Comparison of ENCODE assay signal across 24 cellular contexts in genomic region chrX:10971759-10972158, GRCh38.
DNase-seq lines count a peak whose midpoint lies in the region; ATAC-seq, FAIRE-seq and TF ChIP-seq lines count a peak whose summit lies in the region.
"Had no signal": no experiment of that assay in that cellular context is flagged by ENCODE, and none has a peak within 500 bp of the region (broad histone marks: within the 10 kb centered on the region; RNA-seq: fewer than 3 reads in every experiment).

No MANE protein-coding gene starts in this region.

- H3K4me3 Mint-ChIP-seq in mesothelial cell of epicardium: no peak overlapping the region
- H3K4me3 Mint-ChIP-seq: B cell; CD4-positive, CD25-positive, alpha-beta regulatory T cell; CD8-positive, alpha-beta T cell had no signal

- CTCF ChIA-PET in A673 (lab: Charles Lee): no interaction called here

- H3K4me1 Mint-ChIP-seq in mesothelial cell of epicardium: peaks cover 10% of the 10 kb centered on the region
- H3K4me1 Mint-ChIP-seq: B cell; CD4-positive, CD25-positive, alpha-beta regulatory T cell had no signal

- H3K9me3 ChIP-seq in A673 (ENCODE audit: low read depth, low read length, poor library complexity, severe bottlenecking): peaks cover 3% of the 10 kb centered on the region
- H3K9me3 ChIP-seq in small intestine (ENCODE audit: control insufficient read depth, low read depth): no peaks in the 10 kb centered on the region
- H3K9me3 ChIP-seq in breast epithelium: no peaks in the 10 kb centered on the region
- H3K9me3 ChIP-seq: A549, Caco-2 had no signal

- no peak for TF ChIP-seq POLR2A in breast epithelium (IDR thresholded peaks at IDR 0.05)

- H3K36me3 ChIP-seq in A673 (ENCODE audit: insufficient read depth, low read length, poor library complexity, severe bottlenecking): no peaks in the 10 kb centered on the region
- H3K36me3 ChIP-seq in small intestine (ENCODE audit: control insufficient read depth in 2 of 2, insufficient read depth in 2 of 2, low read length in 2 of 2): no peaks in the 10 kb centered on the region
- no peaks in the 10 kb centered on the region for H3K36me3 ChIP-seq in breast epithelium
- H3K36me3 ChIP-seq: BLaER1 had no signal

- intact Hi-C loops in A673 (cut with micrococcal nuclease; ENCODE audit: unreplicated experiment) (no loop called here), breast epithelium (cut with DNase I; ENCODE audit: low total_unique reads) (no loop called here)

- POLR2A ChIA-PET in A673 (lab: Charles Lee; ENCODE audit: low non-redundant PET): no interaction called here

- H3K27ac Mint-ChIP-seq in mesothelial cell of epicardium: peak overlapping the region; percentile 59
- H3K27ac Mint-ChIP-seq: B cell; CD8-positive, alpha-beta T cell had no signal

- no TSS peak for BruUV-seq in A673 (replicated peaks; lab: Mats Ljungman, UMichigan)

- peak; percentile 43 for FAIRE-seq in RCC 7860 (lab: Jason Lieb, UNC)
- FAIRE-seq in small intestine (lab: Jason Lieb, UNC): peak; percentile 15
- FAIRE-seq: G401.6, GM12892, GM19239, H1 had no signal

- WGBS in small intestine, 3 donors: 53 to 79% (median 56%) methylated on average over 1 of the region's 1 CpG

- H3K4me1 ChIP-seq in A673 (ENCODE audit: insufficient read depth, low read length, poor library complexity, severe bottlenecking) (peaks cover 10% of the 10 kb centered on the region), small intestine (ENCODE audit: control insufficient read depth in 2 of 2, insufficient read depth in 1 of 2, low read depth in 1 of 2, low read length in 1 of 2) (no peaks in the 10 kb centered on the region), breast epithelium (no peaks in the 10 kb centered on the region)
- H3K4me1 ChIP-seq: A549, BLaER1, Caco-2 had no signal

- H3K4me3 ChIP-seq in A673 (ENCODE audit: low read depth, low read length, poor library complexity, severe bottlenecking) (no peak overlapping the region), small intestine (ENCODE audit: low read depth in 1 of 2, low read length in 2 of 2) (no peak overlapping the region), breast epithelium (no peak overlapping the region)
- H3K4me3 ChIP-seq: A549, BLaER1, GM23248 had no signal

- peak overlapping the region; percentile 71 for H3K27ac ChIP-seq in A673 (ENCODE audit: low read depth, low read length, poor library complexity, severe bottlenecking)
- no peak overlapping the region for H3K27ac ChIP-seq in small intestine (ENCODE audit: low read depth in 1 of 2, low read length in 1 of 2)
- no peak overlapping the region for H3K27ac ChIP-seq in breast epithelium
- H3K27ac ChIP-seq: A549, BLaER1, C4-2B, GM23248 had no signal

- TF ChIP-seq CTCF in A673 (conservative IDR thresholded peaks at IDR 0.05; ENCODE audit: low read depth, low read length): no peak
- no peak for TF ChIP-seq CTCF in mesothelial cell of epicardium (IDR thresholded peaks at IDR 0.05; ENCODE audit: unreplicated experiment)
- TF ChIP-seq CTCF in breast epithelium (IDR thresholded peaks at IDR 0.05): no peak

- peaks cover 24% of the 10 kb centered on the region for H3K9me3 Mint-ChIP-seq in mesothelial cell of epicardium

- DNase-seq in A673 (ENCODE audit: low spot score) (peak; percentile 5), RCC 7860 (ENCODE audit: low spot score) (no peak), mesothelial cell of epicardium (ENCODE audit: low spot score in 2 of 2, unreplicated experiment in 2 of 2) (no peak), small intestine (no peak), kidney tubule cell (ENCODE audit: low spot score) (no peak), breast epithelium (ENCODE audit: low spot score in 2 of 2) (no peak)
- DNase-seq: 8988T; Caco-2; CD4-positive, CD25-positive, alpha-beta regulatory T cell; CD8-positive, alpha-beta T cell; DMS153; DND-41; GM23248; H7; HCEC 1CT had no signal

- H3K36me3 Mint-ChIP-seq in mesothelial cell of epicardium: no peaks in the 10 kb centered on the region
- H3K36me3 Mint-ChIP-seq: CD4-positive, CD25-positive, alpha-beta regulatory T cell; CD8-positive, alpha-beta T cell had no signal

- ATAC-seq in GM18868 (IDR thresholded peaks at IDR 0.05; ENCODE audit: unreplicated experiment): no peak
- ATAC-seq: A549; CD8-positive, alpha-beta T cell had no signal

- H3K27me3 ChIP-seq in A673 (replicated peaks; ENCODE audit: insufficient read depth, low read depth, low read length, poor library complexity) (no peaks in the 10 kb centered on the region), small intestine (ENCODE audit: control insufficient read depth in 2 of 2, insufficient read depth in 2 of 2, low read length in 2 of 2) (no peaks in the 10 kb centered on the region), breast epithelium (no peaks in the 10 kb centered on the region)

- H3K27me3 Mint-ChIP-seq in mesothelial cell of epicardium (ENCODE audit: low read depth): no peaks in the 10 kb centered on the region
- H3K27me3 Mint-ChIP-seq: B cell; CD4-positive, CD25-positive, alpha-beta regulatory T cell had no signal
